Comparison of ENCODE assay signal across 38 cellular contexts in the genomic region with DNA sequence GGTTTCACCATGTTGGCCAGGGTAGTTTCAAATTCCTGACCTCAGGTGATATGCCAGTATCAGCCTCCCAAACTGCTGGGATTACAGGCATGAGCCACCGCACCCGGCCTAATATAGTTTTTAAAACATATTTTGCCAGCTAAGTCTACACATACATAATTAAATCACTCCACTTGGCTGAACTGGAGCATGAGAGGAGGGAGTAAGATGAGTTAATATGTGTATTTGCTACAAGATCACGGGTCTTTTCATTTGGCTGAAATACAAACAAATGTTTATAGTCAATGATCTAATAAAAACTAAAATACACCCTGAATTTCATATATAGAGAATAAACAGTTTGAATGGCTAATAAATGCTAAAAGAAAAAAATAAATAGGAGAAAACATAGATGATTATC.
"Had no signal": no experiment of that assay in that cellular context is flagged by ENCODE, and none has a peak within 500 bp of the region (broad histone marks: within the 10 kb centered on the region; RNA-seq: fewer than 3 reads in every experiment).

No MANE protein-coding gene starts in this region.

- H3K27ac ChIP-seq: adrenal gland, ascending aorta, body of pancreas, brain microvascular endothelial cell, breast epithelium, cardiac muscle cell had no signal

- ATAC-seq: activated naive CD4-positive, alpha-beta T cell treated with anti-CD3 and anti-CD28 coated beads, Interleukin-2, amount 50 U/mL, for 72 hours; activated naive CD8-positive, alpha-beta T cell treated with anti-CD3 and anti-CD28 coated beads, Interleukin-2, amount 50 U/mL, for 24 hours; activated T-cell treated with anti-CD3 and anti-CD28 coated beads, Interleukin-2, amount 50 U/mL, for 4 hours; activated T-cell treated with anti-CD3 and anti-CD28 coated beads, Interleukin-2, amount 50 U/mL, for 72 hours; activated T-helper 17 cell treated with anti-CD3 and anti-CD28 coated beads, Interleukin-2, amount 50 U/mL, for 72 hours; body of pancreas had no signal

- H3K9me3 Mint-ChIP-seq: activated naive CD4-positive, alpha-beta T cell treated with anti-CD3 and anti-CD28 coated beads for 36 hours; activated naive CD4-positive, alpha-beta T cell treated with anti-CD3 and anti-CD28 coated beads, Interleukin-2, amount 10 ng/mL, durations not matched to agents 7 days and 5 days; activated naive CD4-positive, alpha-beta T cell treated with anti-CD3 and anti-CD28 coated beads, Interleukin-2, amount 50 U/mL, for 24 hours; activated naive CD4-positive, alpha-beta T cell treated with anti-CD3 and anti-CD28 coated beads, Interleukin-2, amount 50 U/mL, for 72 hours; activated naive CD8-positive, alpha-beta T cell treated with anti-CD3 and anti-CD28 coated beads for 36 hours; activated naive CD8-positive, alpha-beta T cell treated with anti-CD3 and anti-CD28 coated beads, Interleukin-2, amount 10 ng/mL, durations not matched to agents 7 days and 5 days; activated naive CD8-positive, alpha-beta T cell treated with anti-CD3 and anti-CD28 coated beads, Interleukin-2, amount 50 U/mL, for 24 hours; activated T-cell treated with anti-CD3 and anti-CD28 coated beads, Interleukin-2, amount 50 U/mL, for 24 hours; activated T-cell treated with anti-CD3 and anti-CD28 coated beads, Interleukin-2, amount 50 U/mL, for 4 hours; activated T-cell treated with anti-CD3 and anti-CD28 coated beads, Interleukin-2, amount 50 U/mL, for 72 hours; activated T-helper 1 cell treated with anti-CD3 and anti-CD28 coated beads, Interleukin-12 subunit alpha, Interleukin-12 subunit beta, Interleukin-2, Interleukin-4 antibody, amounts not matched to agents 30 ng/mL and 10 ng/mL and 1 ng/mL, durations not matched to agents 14 hours and 24 hours and 36 hours; activated T-helper 17 cell treated with anti-CD3 and anti-CD28 coated beads, Interleukin-2, amount 50 U/mL, for 72 hours; activated T-helper 2 cell treated with anti-CD3 and anti-CD28 coated beads, Interferon-gamma antibody, Interleukin-2, Interleukin-4, amounts not matched to agents 10 μg/mL and 5 μg/mL and 100 μg/mL, durations not matched to agents 14 hours and 24 hours and 36 hours; central memory CD8-positive, alpha-beta T cell had no signal

- H3K9me3 ChIP-seq: adrenal gland, ascending aorta, body of pancreas, breast epithelium had no signal

- H3K27ac Mint-ChIP-seq: activated naive CD4-positive, alpha-beta T cell treated with anti-CD3 and anti-CD28 coated beads for 36 hours; activated naive CD4-positive, alpha-beta T cell treated with anti-CD3 and anti-CD28 coated beads, Interleukin-2, amount 10 ng/mL, durations not matched to agents 7 days and 5 days; activated naive CD4-positive, alpha-beta T cell treated with anti-CD3 and anti-CD28 coated beads, Interleukin-2, amount 50 U/mL, for 24 hours; activated naive CD4-positive, alpha-beta T cell treated with anti-CD3 and anti-CD28 coated beads, Interleukin-2, amount 50 U/mL, for 72 hours; activated naive CD8-positive, alpha-beta T cell; activated naive CD8-positive, alpha-beta T cell treated with anti-CD3 and anti-CD28 coated beads for 36 hours; activated naive CD8-positive, alpha-beta T cell treated with anti-CD3 and anti-CD28 coated beads, Interleukin-2, amount 10 ng/mL, durations not matched to agents 7 days and 5 days; activated naive CD8-positive, alpha-beta T cell treated with anti-CD3 and anti-CD28 coated beads, Interleukin-2, amount 50 U/mL, for 24 hours; activated T-cell treated with anti-CD3 and anti-CD28 coated beads, Interleukin-2, amount 50 U/mL, for 24 hours; activated T-cell treated with anti-CD3 and anti-CD28 coated beads, Interleukin-2, amount 50 U/mL, for 72 hours; activated T-helper 1 cell treated with anti-CD3 and anti-CD28 coated beads, Interleukin-12 subunit alpha, Interleukin-12 subunit beta, Interleukin-2, Interleukin-4 antibody, amounts not matched to agents 30 ng/mL and 10 ng/mL and 1 ng/mL, durations not matched to agents 14 hours and 24 hours and 36 hours; activated T-helper 17 cell treated with anti-CD3 and anti-CD28 coated beads, Interleukin-2, amount 50 U/mL, for 72 hours; activated T-helper 2 cell treated with anti-CD3 and anti-CD28 coated beads, Interferon-gamma antibody, Interleukin-2, Interleukin-4, amounts not matched to agents 10 μg/mL and 5 μg/mL and 100 μg/mL, durations not matched to agents 14 hours and 24 hours and 36 hours; brain had no signal

- H3K36me3 Mint-ChIP-seq: activated naive CD4-positive, alpha-beta T cell treated with anti-CD3 and anti-CD28 coated beads, Interleukin-2, amount 10 ng/mL, durations not matched to agents 7 days and 5 days; activated naive CD4-positive, alpha-beta T cell treated with anti-CD3 and anti-CD28 coated beads, Interleukin-2, amount 50 U/mL, for 24 hours; activated naive CD4-positive, alpha-beta T cell treated with anti-CD3 and anti-CD28 coated beads, Interleukin-2, amount 50 U/mL, for 72 hours; activated naive CD8-positive, alpha-beta T cell; activated naive CD8-positive, alpha-beta T cell treated with anti-CD3 and anti-CD28 coated beads, Interleukin-2, amount 10 ng/mL, durations not matched to agents 7 days and 5 days had no signal

- H3K27me3 Mint-ChIP-seq: activated naive CD4-positive, alpha-beta T cell treated with anti-CD3 and anti-CD28 coated beads, Interleukin-2, amount 10 ng/mL, durations not matched to agents 7 days and 5 days; activated naive CD4-positive, alpha-beta T cell treated with anti-CD3 and anti-CD28 coated beads, Interleukin-2, amount 50 U/mL, for 24 hours; activated naive CD8-positive, alpha-beta T cell; activated naive CD8-positive, alpha-beta T cell treated with anti-CD3 and anti-CD28 coated beads for 36 hours; activated naive CD8-positive, alpha-beta T cell treated with anti-CD3 and anti-CD28 coated beads, Interleukin-2, amount 10 ng/mL, durations not matched to agents 7 days and 5 days; activated naive CD8-positive, alpha-beta T cell treated with anti-CD3 and anti-CD28 coated beads, Interleukin-2, amount 50 U/mL, for 24 hours; activated T-cell treated with anti-CD3 and anti-CD28 coated beads, Interleukin-2, amount 50 U/mL, for 24 hours; activated T-helper 17 cell treated with anti-CD3 and anti-CD28 coated beads, Interleukin-2, amount 50 U/mL, for 72 hours; brain; central memory CD8-positive, alpha-beta T cell had no signal

- H3K36me3 ChIP-seq: adrenal gland, ascending aorta, brain microvascular endothelial cell, breast epithelium, cardiac muscle cell had no signal

- H3K4me1 Mint-ChIP-seq: activated naive CD4-positive, alpha-beta T cell treated with anti-CD3 and anti-CD28 coated beads, Interleukin-2, amount 10 ng/mL, durations not matched to agents 7 days and 5 days; activated naive CD4-positive, alpha-beta T cell treated with anti-CD3 and anti-CD28 coated beads, Interleukin-2, amount 50 U/mL, for 24 hours; activated naive CD8-positive, alpha-beta T cell treated with anti-CD3 and anti-CD28 coated beads for 36 hours; activated naive CD8-positive, alpha-beta T cell treated with anti-CD3 and anti-CD28 coated beads, Interleukin-2, amount 10 ng/mL, durations not matched to agents 7 days and 5 days; activated naive CD8-positive, alpha-beta T cell treated with anti-CD3 and anti-CD28 coated beads, Interleukin-2, amount 50 U/mL, for 24 hours; activated T-helper 17 cell treated with anti-CD3 and anti-CD28 coated beads, Interleukin-2, amount 50 U/mL, for 72 hours; brain; central memory CD8-positive, alpha-beta T cell had no signal

- H3K4me1 ChIP-seq: adrenal gland, ascending aorta, body of pancreas, breast epithelium had no signal

- H3K4me3 Mint-ChIP-seq: activated naive CD4-positive, alpha-beta T cell treated with anti-CD3 and anti-CD28 coated beads for 36 hours; activated naive CD4-positive, alpha-beta T cell treated with anti-CD3 and anti-CD28 coated beads, Interleukin-2, amount 10 ng/mL, durations not matched to agents 7 days and 5 days; activated naive CD4-positive, alpha-beta T cell treated with anti-CD3 and anti-CD28 coated beads, Interleukin-2, amount 50 U/mL, for 24 hours; activated naive CD8-positive, alpha-beta T cell; activated naive CD8-positive, alpha-beta T cell treated with anti-CD3 and anti-CD28 coated beads for 36 hours; activated naive CD8-positive, alpha-beta T cell treated with anti-CD3 and anti-CD28 coated beads, Interleukin-2, amount 10 ng/mL, durations not matched to agents 7 days and 5 days; activated naive CD8-positive, alpha-beta T cell treated with anti-CD3 and anti-CD28 coated beads, Interleukin-2, amount 50 U/mL, for 24 hours; activated T-cell treated with anti-CD3 and anti-CD28 coated beads, Interleukin-2, amount 50 U/mL, for 24 hours; activated T-cell treated with anti-CD3 and anti-CD28 coated beads, Interleukin-2, amount 50 U/mL, for 4 hours; activated T-cell treated with anti-CD3 and anti-CD28 coated beads, Interleukin-2, amount 50 U/mL, for 72 hours; activated T-helper 1 cell treated with anti-CD3 and anti-CD28 coated beads, Interleukin-12 subunit alpha, Interleukin-12 subunit beta, Interleukin-2, Interleukin-4 antibody, amounts not matched to agents 30 ng/mL and 10 ng/mL and 1 ng/mL, durations not matched to agents 14 hours and 24 hours and 36 hours; activated T-helper 17 cell treated with anti-CD3 and anti-CD28 coated beads, Interleukin-2, amount 50 U/mL, for 72 hours; brain; central memory CD8-positive, alpha-beta T cell had no signal

- DNase-seq: activated effector memory CD4-positive, alpha-beta T cell treated with anti-CD3 and anti-CD28 coated beads, Interleukin-2, amount 50 U/mL, for 16 hours; activated effector memory CD4-positive, alpha-beta T cell treated with Interleukin-2 at 50 U/mL for 16 hours; activated gamma-delta T cell; activated gamma-delta T cell treated with Interleukin-2 at 50 U/mL for 16 hours; activated naive CD4-positive, alpha-beta T cell; activated naive CD4-positive, alpha-beta T cell treated with anti-CD3 and anti-CD28 coated beads for 36 hours; activated naive CD4-positive, alpha-beta T cell treated with anti-CD3 and anti-CD28 coated beads, Interleukin-2, amount 10 ng/mL, durations not matched to agents 7 days and 5 days; activated naive CD4-positive, alpha-beta T cell treated with anti-CD3 and anti-CD28 coated beads, Interleukin-2, amount 50 U/mL, for 16 hours; activated naive CD4-positive, alpha-beta T cell treated with Interleukin-2 at 50 U/mL for 16 hours; activated naive CD8-positive, alpha-beta T cell treated with anti-CD3 and anti-CD28 coated beads for 36 hours; activated naive CD8-positive, alpha-beta T cell treated with anti-CD3 and anti-CD28 coated beads, Interleukin-2, amount 10 ng/mL, durations not matched to agents 7 days and 5 days; activated naive CD8-positive, alpha-beta T cell treated with anti-CD3 and anti-CD28 coated beads, Interleukin-2, amount 50 U/mL, for 24 hours; activated T-cell treated with anti-CD3 and anti-CD28 coated beads, Interleukin-2, amount 50 U/mL, for 1 hour; activated T-cell treated with anti-CD3 and anti-CD28 coated beads, Interleukin-2, amount 50 U/mL, for 24 hours; activated T-cell treated with anti-CD3 and anti-CD28 coated beads, Interleukin-2, amount 50 U/mL, for 4 hours; activated T-cell treated with anti-CD3 and anti-CD28 coated beads, Interleukin-2, amount 50 U/mL, for 48 hours; activated T-cell treated with anti-CD3 and anti-CD28 coated beads, Interleukin-2, amount 50 U/mL, for 72 hours; adrenal gland; amniotic stem cell; amygdala; anterior cingulate cortex; aorta; body of pancreas; brain microvascular endothelial cell; caudate nucleus; central memory CD4-positive, alpha-beta T cell; cerebellar nuclear complex had no signal

- H3K4me3 ChIP-seq: adrenal gland, ascending aorta, body of pancreas, breast epithelium, cardiac muscle cell had no signal

- H3K27me3 ChIP-seq: adrenal gland, ascending aorta, body of pancreas, brain microvascular endothelial cell, breast epithelium, cardiac muscle cell had no signal
